In genomic region chr2:127400897-127401756, GRCh38 we compare ENCODE assay signal across 9 cellular contexts. TPM values are rescaled to one million over a fixed set of nuclear protein-coding genes. Genes with fewer than 3 reads are reported as not detected.
DNase-seq lines count a peak whose midpoint lies in the region; ATAC-seq, FAIRE-seq and TF ChIP-seq lines count a peak whose summit lies in the region.
"Had no signal": no experiment of that assay in that cellular context is flagged by ENCODE, and none has a peak within 500 bp of the region (broad histone marks: within the 10 kb centered on the region; RNA-seq: fewer than 3 reads in every experiment).

No MANE protein-coding gene starts in this region.

- peak overlapping the region; percentile 75 for H3K9ac ChIP-seq in keratinocyte (ENCODE audit: control insufficient read depth, extremely low read depth, insufficient read depth, low read length)

- H3K27ac Mint-ChIP-seq in activated T-cell treated with anti-CD3 and anti-CD28 coated beads, Interleukin-2, amount 50 U/mL, for 72 hours, result no peak overlapping the region
- no peak overlapping the region for H3K27ac Mint-ChIP-seq in stimulated activated naive CD8-positive, alpha-beta T cell treated with anti-CD3 and anti-CD28 coated beads, Interleukin-15, amount 100 ng/mL, for 72 hours

- H3K4me2 ChIP-seq in keratinocyte (ENCODE audit: control insufficient read depth, extremely low read depth, insufficient read depth, low read depth, low read length), result peak overlapping the region; percentile 67

- FAIRE-seq in keratinocyte (lab: Jason Lieb, UNC), result peak; percentile 80

- H3K4me1 Mint-ChIP-seq in activated T-cell treated with anti-CD3 and anti-CD28 coated beads, Interleukin-2, amount 50 U/mL, for 72 hours (ENCODE audit: low read depth), result peaks cover 18% of the 10 kb centered on the region
- peaks cover 24% of the 10 kb centered on the region for H3K4me1 Mint-ChIP-seq in stimulated activated naive CD8-positive, alpha-beta T cell treated with anti-CD3 and anti-CD28 coated beads, Interleukin-15, amount 100 ng/mL, for 72 hours

- H3K9me1 ChIP-seq in keratinocyte (ENCODE audit: control insufficient read depth, extremely low read depth, insufficient read depth, low read length), result no peaks in the 10 kb centered on the region

- no peak overlapping the region for H3K4me3 Mint-ChIP-seq in activated T-cell treated with anti-CD3 and anti-CD28 coated beads, Interleukin-2, amount 50 U/mL, for 72 hours
- no peak overlapping the region for H3K4me3 Mint-ChIP-seq in stimulated activated naive CD8-positive, alpha-beta T cell treated with anti-CD3 and anti-CD28 coated beads, Interleukin-15, amount 100 ng/mL, for 72 hours

- no peak overlapping the region for H2AFZ ChIP-seq in keratinocyte (ENCODE audit: control insufficient read depth, low read length)

- no peak for TF ChIP-seq CTCF in keratinocyte (optimal IDR thresholded peaks at IDR 0.05 in 1 of 3, IDR thresholded peaks at IDR 0.05 in 1 of 3, conservative IDR thresholded peaks at IDR 0.05 in 1 of 3; ENCODE audit: extremely low read depth in 1 of 3, insufficient read depth in 2 of 3, low read length in 3 of 3)

- H3K4me1 ChIP-seq in keratinocyte (ENCODE audit: control insufficient read depth, extremely low read depth, insufficient read depth, low read length), result peaks cover 45% of the 10 kb centered on the region

- no peaks in the 10 kb centered on the region for H3K79me2 ChIP-seq in keratinocyte (ENCODE audit: control insufficient read depth, insufficient read depth, low read length)

- peaks cover 11% of the 10 kb centered on the region for H3K27me3 Mint-ChIP-seq in activated T-cell treated with anti-CD3 and anti-CD28 coated beads, Interleukin-2, amount 50 U/mL, for 72 hours (ENCODE audit: low read depth)
- H3K27me3 Mint-ChIP-seq in stimulated activated naive CD8-positive, alpha-beta T cell treated with anti-CD3 and anti-CD28 coated beads, Interleukin-15, amount 100 ng/mL, for 72 hours, result peaks cover 31% of the 10 kb centered on the region

- no peaks in the 10 kb centered on the region for H3K9me3 ChIP-seq in keratinocyte (ENCODE audit: control insufficient read depth, low read depth, low read length)

- no peaks in the 10 kb centered on the region for H3K36me3 ChIP-seq in keratinocyte (ENCODE audit: control insufficient read depth in 2 of 2, extremely low read depth in 1 of 2, insufficient read depth in 2 of 2, low read length in 2 of 2)

- H3K4me3 ChIP-seq in keratinocyte (ENCODE audit: control insufficient read depth in 2 of 3, extremely low read depth in 1 of 3, insufficient read depth in 2 of 3, low read depth in 1 of 3, low read length in 3 of 3), result peak overlapping the region; percentile 15 to 39 (median 16)

- H3K27me3 ChIP-seq in keratinocyte (ENCODE audit: control insufficient read depth, extremely low read depth, insufficient read depth, low read length), result no peaks in the 10 kb centered on the region

- no peak for DNase-seq in activated T-cell treated with anti-CD3 and anti-CD28 coated beads, Interleukin-2, amount 50 U/mL, for 72 hours
- DNase-seq in activated T-cell treated with anti-CD3 and anti-CD28 coated beads, Interleukin-2, amount 50 U/mL, for 1 hour, result no peak
- peak; percentile 80 for DNase-seq in SW480 (ENCODE audit: low spot score)
- peak; percentile 84 for DNase-seq in keratinocyte (ENCODE audit: low read depth, low spot score)
- DNase-seq in stimulated activated naive CD8-positive, alpha-beta T cell treated with anti-CD3 and anti-CD28 coated beads, Interleukin-15, amount 100 ng/mL, for 72 hours, result no peak
- DNase-seq in NOMO-1 treated with DMSO at 0.1 percent for 48 hours (lab: John Stamatoyannopoulos, UW; ENCODE audit: unreplicated experiment), result no peak
- no peak for DNase-seq in NCI-H1048 (lab: John Stamatoyannopoulos, UW)
- DNase-seq: activated CD8-positive, alpha-beta memory T cell treated with anti-CD3 and anti-CD28 coated beads for 24 hours had no signal

- H3K9me3 Mint-ChIP-seq in activated T-cell treated with anti-CD3 and anti-CD28 coated beads, Interleukin-2, amount 50 U/mL, for 72 hours, result no peaks in the 10 kb centered on the region
- no peaks in the 10 kb centered on the region for H3K9me3 Mint-ChIP-seq in stimulated activated naive CD8-positive, alpha-beta T cell treated with anti-CD3 and anti-CD28 coated beads, Interleukin-15, amount 100 ng/mL, for 72 hours

- H4K20me1 ChIP-seq in keratinocyte (ENCODE audit: control insufficient read depth, extremely low read depth, insufficient read depth, low read length), result no peaks in the 10 kb centered on the region

- H3K27ac ChIP-seq in keratinocyte (ENCODE audit: control insufficient read depth, insufficient read depth, low read length), result peak overlapping the region; percentile 77

- H3K36me3 Mint-ChIP-seq in activated T-cell treated with anti-CD3 and anti-CD28 coated beads, Interleukin-2, amount 50 U/mL, for 72 hours (ENCODE audit: insufficient read depth in 2 of 2), result no peaks in the 10 kb centered on the region

- dilution Hi-C loops in keratinocyte (cut with MboI; ENCODE audit: extremely low pct_ligation_motif_present, low sequenced_read_pairs), result no loop called here

- peak; percentile 52 to 66 for ATAC-seq in activated T-cell treated with anti-CD3 and anti-CD28 coated beads, Interleukin-2, amount 50 U/mL, for 72 hours (replicated peaks in 1 of 2)
- ATAC-seq in stimulated activated naive CD8-positive, alpha-beta T cell treated with anti-CD3 and anti-CD28 coated beads, Interleukin-15, amount 100 ng/mL, for 72 hours, result peak; percentile 41
- ATAC-seq in HG02798 (IDR thresholded peaks at IDR 0.05; ENCODE audit: poor library complexity, unreplicated experiment), result no peak

RNA-seq across cellular contexts. Expression of gene MAP3K2, which starts 13.4 kb away (rescaled TPM):
- 10 to 100 TPM; 48.9 to 49.1 TPM for total RNA-seq in activated T-cell treated with anti-CD3 and anti-CD28 coated beads, Interleukin-2, amount 50 U/mL, for 72 hours
- polyA plus RNA-seq in keratinocyte, result 8.7 to 11.9 TPM (median 9.9 TPM) in 3 replicates
- 7.0 TPM for polyA plus RNA-seq in keratinocyte (2011; ENCODE audit: low read depth)
- polyA plus RNA-seq in keratinocyte (2011; cell fraction: cytosol; rRNA removed), result 6.7 and 11.2 TPM in 2 replicates
- polyA plus RNA-seq in keratinocyte (2011; cell fraction: nucleus; rRNA removed), result 9.0 and 9.2 TPM in 2 replicates
- polyA plus RNA-seq in keratinocyte (2012; ENCODE audit: low replicate concordance), result 7.6 and 10.3 TPM in 2 replicates
- polyA minus RNA-seq in keratinocyte, result 7.2 to 33.6 TPM (median 23.4 TPM) in 3 replicates
- 27.2 TPM for polyA minus RNA-seq in keratinocyte (2011; cell fraction: cytosol; rRNA and poly(A)+ RNA removed)
- 19.9 and 29.2 TPM in 2 replicates for polyA minus RNA-seq in keratinocyte (2011; cell fraction: nucleus; rRNA and poly(A)+ RNA removed)

RNA-seq across cellular contexts. Expression of gene PROC, which starts 17.1 kb away (rescaled TPM):
- total RNA-seq in activated T-cell treated with anti-CD3 and anti-CD28 coated beads, Interleukin-2, amount 50 U/mL, for 72 hours, result under 1 TPM in 1 of 2 donors, not detected in 1; 0.42 TPM
- 0.16 to 0.42 TPM (median 0.33 TPM) in 3 replicates for polyA plus RNA-seq in keratinocyte
- not detected for polyA plus RNA-seq in keratinocyte (2011; ENCODE audit: low read depth)
- polyA plus RNA-seq in keratinocyte (2011; cell fraction: cytosol; rRNA removed), result 0.06 and 0.35 TPM in 2 replicates
- 0.06 and 0.49 TPM in 2 replicates for polyA plus RNA-seq in keratinocyte (2011; cell fraction: nucleus; rRNA removed)
- polyA plus RNA-seq in keratinocyte (2012; ENCODE audit: low replicate concordance), result 0.68 and 0.86 TPM in 2 replicates
- not detected in 3 replicates for polyA minus RNA-seq in keratinocyte
- polyA minus RNA-seq in keratinocyte (2011; cell fraction: cytosol; rRNA and poly(A)+ RNA removed), result not detected
- polyA minus RNA-seq in keratinocyte (2011; cell fraction: nucleus; rRNA and poly(A)+ RNA removed), result not detected in 2 replicates

Comparison
In these comparisons a context has a peak if more than half of its experiments do, and no peak if none do; other contexts are left out.
1. DNase-seq: peak in SW480 (single experiment) and keratinocyte (single experiment); none in activated T-cell treated with anti-CD3 and anti-CD28 coated beads, Interleukin-2, amount 50 U/mL, for 72 hours (0 of 2), activated T-cell treated with anti-CD3 and anti-CD28 coated beads, Interleukin-2, amount 50 U/mL, for 1 hour (single experiment), stimulated activated naive CD8-positive, alpha-beta T cell treated with anti-CD3 and anti-CD28 coated beads, Interleukin-15, amount 100 ng/mL, for 72 hours (0 of 2), NOMO-1 treated with DMSO at 0.1 percent for 48 hours (single experiment) and NCI-H1048 (single experiment).